Comparison of ENCODE assay signal across 9 cellular contexts in genomic region chr17:27247071-27247957, GRCh38. TPM values are rescaled to one million over a fixed set of nuclear protein-coding genes. Genes with fewer than 3 reads are reported as not detected.
DNase-seq lines count a peak whose midpoint lies in the region; ATAC-seq and TF ChIP-seq lines count a peak whose summit lies in the region.
"Had no signal": no experiment of that assay in that cellular context is flagged by ENCODE, and none has a peak within 500 bp of the region (broad histone marks: within the 10 kb centered on the region; RNA-seq: fewer than 3 reads in every experiment).

No MANE protein-coding gene starts in this region.

- H3K36me3 ChIP-seq in gastroesophageal sphincter: no peaks in the 10 kb centered on the region

- no peak for TF ChIP-seq EP300 in gastroesophageal sphincter (IDR thresholded peaks at IDR 0.05)

- TF ChIP-seq CTCF in gastroesophageal sphincter (IDR thresholded peaks at IDR 0.05): no peak

- peak; percentile 42 for ATAC-seq in gastroesophageal sphincter
- no peak for ATAC-seq in HG03432 (IDR thresholded peaks at IDR 0.05; ENCODE audit: unreplicated experiment)
- no peak for ATAC-seq in HG03045 (IDR thresholded peaks at IDR 0.05; ENCODE audit: unreplicated experiment)

- in situ Hi-C loops in SK-MEL-5 (cut with HindIII; ENCODE audit: low pct_unique_long_range_greater_than_20kb, low sequenced_read_pairs): no loop called here

- WGBS in gastroesophageal sphincter (ENCODE audit: low coverage in 1 of 2), 2 donors: 33 to 50% methylated on average over 2 to 5 of the region's 7 CpGs

- H3K4me3 ChIP-seq in gastroesophageal sphincter (no peak overlapping the region), skeletal muscle cell (ENCODE audit: low read depth, low read length) (no peak overlapping the region)

- H3K27me3 ChIP-seq in gastroesophageal sphincter: no peaks in the 10 kb centered on the region

- DNase-seq in HCEC 1CT: peak; percentile 84
- peak; percentile 96 for DNase-seq in SK-MEL-5 (ENCODE audit: low read depth, low spot score)
- peak; percentile 74 for DNase-seq in skeletal muscle cell (ENCODE audit: low read depth)
- DNase-seq in retina: no peak
- no peak for DNase-seq in OCI-M1 (lab: John Stamatoyannopoulos, UW)
- DNase-seq: NK-92 treated with Interleukin-12 subunit alpha and Interleukin-12 subunit beta, amount 100 ng/mL, for 24 hours had no signal

- TF ChIP-seq POLR2A in gastroesophageal sphincter (IDR thresholded peaks at IDR 0.05): no peak

- peaks cover 30 to 58% (median 31%) of the 10 kb centered on the region in 3 donors for H3K4me1 ChIP-seq in gastroesophageal sphincter

- no peaks in the 10 kb centered on the region for H3K9me3 ChIP-seq in gastroesophageal sphincter

- H3K27ac ChIP-seq in gastroesophageal sphincter: peak overlapping the region; percentile 66 to 89 (median 78)

RNA-seq across cellular contexts. Expression of gene WSB1, which starts 46.6 kb away (rescaled TPM):
- 88.0 and 95.3 TPM in 2 replicates for total RNA-seq in SK-MEL-5 (2014; rRNA removed; shearing (Covaris generic))
- polyA plus RNA-seq in SK-MEL-5 (2015; cell fraction: cytosol; rRNA removed): 76.0 and 127 TPM in 2 replicates
- polyA plus RNA-seq in SK-MEL-5 (2015; cell fraction: nucleus; rRNA removed): 431 and 432 TPM in 2 replicates
- total RNA-seq in gastroesophageal sphincter: 100 to 1,000 TPM in 2 of 4 donors, 10 to 100 TPM in 2; 74.2 to 200 (median 133) TPM

Comparison
In these comparisons a context has a peak if more than half of its experiments do, and no peak if none do; other contexts are left out.
1. DNase-seq: peak in HCEC 1CT (single experiment), SK-MEL-5 (single experiment) and skeletal muscle cell (single experiment); none in retina (single experiment) and OCI-M1 (single experiment).